ENCODE assay signal across 25 cellular contexts in genomic region chr16:3745751-3746355, GRCh38. TPM values are rescaled to one million over a fixed set of nuclear protein-coding genes. Genes with fewer than 3 reads are reported as not detected.
DNase-seq lines count a peak whose midpoint lies in the region; ATAC-seq, FAIRE-seq and TF ChIP-seq lines count a peak whose summit lies in the region.
"Had no signal": no experiment of that assay in that cellular context is flagged by ENCODE, and none has a peak within 500 bp of the region (broad histone marks: within the 10 kb centered on the region; RNA-seq: fewer than 3 reads in every experiment).

No MANE protein-coding gene starts in this region.

- no peak overlapping the region for H3K4me3 ChIP-seq in astrocyte of the cerebellum (ENCODE audit: low read depth, low read length)
- no peak overlapping the region for H3K4me3 ChIP-seq in fibroblast of villous mesenchyme (ENCODE audit: low read depth, low read length)
- no peak overlapping the region for H3K4me3 ChIP-seq in gastrocnemius medialis
- no peak overlapping the region for H3K4me3 ChIP-seq in kidney (ENCODE audit: low read length in 2 of 2)
- H3K4me3 ChIP-seq: BLaER1 treated with 17β-estradiol and CSF1 and Interleukin-3, amounts not matched to agents 10 nM and 100 nM; heart right ventricle; skin epidermis had no signal

- H3K9me3 ChIP-seq in gastrocnemius medialis (no peaks in the 10 kb centered on the region), kidney (ENCODE audit: control insufficient read depth in 1 of 2, low read length in 2 of 2) (no peaks in the 10 kb centered on the region)
- H3K9me3 ChIP-seq: BLaER1 treated with 17β-estradiol and CSF1 and Interleukin-3, amounts not matched to agents 10 nM and 100 nM; heart right ventricle had no signal

- ATAC-seq in gastrocnemius medialis (peak; percentile 62 to 76), HG03039 (IDR thresholded peaks at IDR 0.05; ENCODE audit: unreplicated experiment) (no peak)
- ATAC-seq: activated CD4-positive, CD25-positive, alpha-beta regulatory T cell treated with anti-CD3 and anti-CD28 coated beads, Interleukin-2, amount 50 U/mL, for 24 hours had no signal

- in situ Hi-C loops in astrocyte of the cerebellum (cut with HindIII; ENCODE audit: low sequenced_read_pairs) = no loop called here
- in situ Hi-C loops in gastrocnemius medialis (cut with MboI; ENCODE audit: low sequenced_read_pairs in 4 of 4) = no loop called here

- no peak for FAIRE-seq in kidney (lab: Jason Lieb, UNC)
- FAIRE-seq: endometrium, H1, islet of Langerhans had no signal

- peaks cover 0 to 69% of the 10 kb centered on the region in 2 donors for H3K36me3 ChIP-seq in gastrocnemius medialis
- H3K36me3 ChIP-seq in kidney (ENCODE audit: control insufficient read depth in 1 of 2, insufficient read depth in 2 of 2, low read length in 2 of 2) = peaks cover 38 to 55% of the 10 kb centered on the region in 2 donors

- TF ChIP-seq POLR2A in gastrocnemius medialis (IDR thresholded peaks at IDR 0.05) = no peak

- H3K9me3 Mint-ChIP-seq in activated T-cell treated with anti-CD3 and anti-CD28 coated beads, Interleukin-2, amount 50 U/mL, for 24 hours = no peaks in the 10 kb centered on the region
- H3K9me3 Mint-ChIP-seq in activated CD4-positive, alpha-beta memory T cell treated with anti-CD3 and anti-CD28 coated beads, Interleukin-2, amount 10 ng/mL, durations not matched to agents 7 days and 5 days = no peaks in the 10 kb centered on the region
- H3K9me3 Mint-ChIP-seq: activated naive CD4-positive, alpha-beta T cell treated with anti-CD3 and anti-CD28 coated beads for 36 hours; mesothelial cell of epicardium; T-helper 1 cell treated with Interleukin-12 subunit alpha and Interleukin-12 subunit beta and Interleukin-4 antibody, amounts not matched to agents 30 μg/mL and 1 μg/mL, for 36 hours; type B pancreatic cell had no signal

- H3K9ac ChIP-seq in kidney (ENCODE audit: low read length in 2 of 2) = no peak overlapping the region

- peaks cover 88% of the 10 kb centered on the region for H3K36me3 Mint-ChIP-seq in activated T-cell treated with anti-CD3 and anti-CD28 coated beads, Interleukin-2, amount 50 U/mL, for 24 hours (ENCODE audit: low read depth)
- H3K36me3 Mint-ChIP-seq in activated CD4-positive, alpha-beta memory T cell treated with anti-CD3 and anti-CD28 coated beads, Interleukin-2, amount 10 ng/mL, durations not matched to agents 7 days and 5 days (ENCODE audit: low read depth) = peaks cover 58% of the 10 kb centered on the region

- no peak for DNase-seq in activated T-cell treated with anti-CD3 and anti-CD28 coated beads, Interleukin-2, amount 50 U/mL, for 24 hours
- DNase-seq in activated T-cell treated with anti-CD3 and anti-CD28 coated beads, Interleukin-2, amount 50 U/mL, for 48 hours = no peak
- peak; percentile 84 for DNase-seq in astrocyte of the cerebellum (ENCODE audit: low read depth)
- DNase-seq in fibroblast of villous mesenchyme (ENCODE audit: low read depth) = peak; percentile 19
- DNase-seq in gastrocnemius medialis = peak; percentile 34 to 37
- DNase-seq in kidney = no peak
- no peak for DNase-seq in activated CD4-positive, alpha-beta memory T cell treated with anti-CD3 and anti-CD28 coated beads, Interleukin-2, amount 10 ng/mL, durations not matched to agents 7 days and 5 days
- DNase-seq: activated CD8-positive, alpha-beta memory T cell treated with anti-CD3 and anti-CD28 coated beads, Interleukin-2, amount 50 U/mL, for 4 hours; activated naive CD4-positive, alpha-beta T cell treated with anti-CD3 and anti-CD28 coated beads for 36 hours; heart right ventricle; NCI-H1436 treated with DMSO at 0.1 percent for 48 hours; NCI-H226; NK-92 treated with Interleukin-12 subunit alpha and Interleukin-12 subunit beta, amount 100 ng/mL, for 24 hours; nucleus accumbens had no signal

- no peak for TF ChIP-seq CTCF in astrocyte of the cerebellum (IDR thresholded peaks at IDR 0.05; ENCODE audit: low read depth, low read length, missing control alignments)
- TF ChIP-seq CTCF in fibroblast of villous mesenchyme (IDR thresholded peaks at IDR 0.05; ENCODE audit: insufficient read depth, low read depth, low read length) = no peak
- no peak for TF ChIP-seq CTCF in gastrocnemius medialis (IDR thresholded peaks at IDR 0.05 in 4 of 5, conservative IDR thresholded peaks at IDR 0.05 in 1 of 5)
- TF ChIP-seq CTCF in kidney (IDR thresholded peaks at IDR 0.05; ENCODE audit: borderline replicate concordance, extremely low read depth, insufficient read depth) = no peak

- H3K4me3 Mint-ChIP-seq in activated T-cell treated with anti-CD3 and anti-CD28 coated beads, Interleukin-2, amount 50 U/mL, for 24 hours = no peak overlapping the region
- H3K4me3 Mint-ChIP-seq in activated CD4-positive, alpha-beta memory T cell treated with anti-CD3 and anti-CD28 coated beads, Interleukin-2, amount 10 ng/mL, durations not matched to agents 7 days and 5 days = no peak overlapping the region
- H3K4me3 Mint-ChIP-seq: activated naive CD4-positive, alpha-beta T cell treated with anti-CD3 and anti-CD28 coated beads for 36 hours; mesothelial cell of epicardium; T-helper 1 cell treated with Interleukin-12 subunit alpha and Interleukin-12 subunit beta and Interleukin-4 antibody, amounts not matched to agents 30 μg/mL and 1 μg/mL, for 36 hours; type B pancreatic cell had no signal

- H3K27me3 ChIP-seq in gastrocnemius medialis = no peaks in the 10 kb centered on the region
- H3K27me3 ChIP-seq: BLaER1 treated with 17β-estradiol and CSF1 and Interleukin-3, amounts not matched to agents 10 nM and 100 nM; heart right ventricle had no signal

- H3K27ac ChIP-seq in gastrocnemius medialis = peak overlapping the region; percentile 59 to 83 (median 74)
- no peak overlapping the region for H3K27ac ChIP-seq in kidney (ENCODE audit: low read depth in 2 of 2, low read length in 2 of 2)
- H3K27ac ChIP-seq: 22Rv1; BLaER1 treated with 17β-estradiol and CSF1 and Interleukin-3, amounts not matched to agents 10 nM and 100 nM; heart right ventricle; skin epidermis had no signal

- CTCF ChIA-PET in activated CD4-positive, alpha-beta memory T cell treated with anti-CD3 and anti-CD28 coated beads, Interleukin-2, amount 10 ng/mL, durations not matched to agents 7 days and 5 days (lab: Charles Lee) = no interaction called here

- peak overlapping the region; percentile 18 for H3K27ac Mint-ChIP-seq in activated T-cell treated with anti-CD3 and anti-CD28 coated beads, Interleukin-2, amount 50 U/mL, for 24 hours
- H3K27ac Mint-ChIP-seq in activated CD4-positive, alpha-beta memory T cell treated with anti-CD3 and anti-CD28 coated beads, Interleukin-2, amount 10 ng/mL, durations not matched to agents 7 days and 5 days = no peak overlapping the region
- H3K27ac Mint-ChIP-seq: activated naive CD4-positive, alpha-beta T cell treated with anti-CD3 and anti-CD28 coated beads for 36 hours; mesothelial cell of epicardium; T-helper 1 cell treated with Interleukin-12 subunit alpha and Interleukin-12 subunit beta and Interleukin-4 antibody, amounts not matched to agents 30 μg/mL and 1 μg/mL, for 36 hours; type B pancreatic cell had no signal

- intact Hi-C loops in gastrocnemius medialis (cut with DNase I; ENCODE audit: low total_unique reads) = no loop called here
- intact Hi-C loops in kidney (cut with DNase I) = no loop called here

- H3K4me1 Mint-ChIP-seq in activated T-cell treated with anti-CD3 and anti-CD28 coated beads, Interleukin-2, amount 50 U/mL, for 24 hours (ENCODE audit: low read depth) = peaks cover 11% of the 10 kb centered on the region
- peaks cover 12% of the 10 kb centered on the region for H3K4me1 Mint-ChIP-seq in activated CD4-positive, alpha-beta memory T cell treated with anti-CD3 and anti-CD28 coated beads, Interleukin-2, amount 10 ng/mL, durations not matched to agents 7 days and 5 days
- H3K4me1 Mint-ChIP-seq: mesothelial cell of epicardium had no signal

- POLR2A ChIA-PET in activated CD4-positive, alpha-beta memory T cell treated with anti-CD3 and anti-CD28 coated beads, Interleukin-2, amount 10 ng/mL, durations not matched to agents 7 days and 5 days (lab: Charles Lee) = no interaction called here

- peaks cover 19 to 33% of the 10 kb centered on the region in 2 donors for H3K4me1 ChIP-seq in gastrocnemius medialis
- no peaks in the 10 kb centered on the region for H3K4me1 ChIP-seq in kidney (ENCODE audit: control insufficient read depth in 1 of 2, insufficient read depth in 1 of 2, low read depth in 1 of 2, low read length in 2 of 2)
- H3K4me1 ChIP-seq: BLaER1 treated with 17β-estradiol and CSF1 and Interleukin-3, amounts not matched to agents 10 nM and 100 nM; heart right ventricle had no signal

- H3K27me3 Mint-ChIP-seq in activated T-cell treated with anti-CD3 and anti-CD28 coated beads, Interleukin-2, amount 50 U/mL, for 24 hours = no peaks in the 10 kb centered on the region
- H3K27me3 Mint-ChIP-seq in activated CD4-positive, alpha-beta memory T cell treated with anti-CD3 and anti-CD28 coated beads, Interleukin-2, amount 10 ng/mL, durations not matched to agents 7 days and 5 days = no peaks in the 10 kb centered on the region
- H3K27me3 Mint-ChIP-seq: type B pancreatic cell had no signal

RNA-seq across cellular contexts. Expression of gene TRAP1, which starts 28.5 kb away (rescaled TPM):
- total RNA-seq in fibroblast of villous mesenchyme = 59.6 and 63.8 TPM in 2 replicates
- total RNA-seq in gastrocnemius medialis = 100 to 1,000 TPM; 103 to 140 (median 122) TPM
- total RNA-seq in kidney = 86.3 TPM
- 88.8 TPM for polyA plus RNA-seq in kidney (ENCODE audit: insufficient read depth, low read depth, low replicate concordance)
- 10 to 100 TPM; 81.0 to 87.6 TPM for total RNA-seq in activated CD4-positive, alpha-beta memory T cell treated with anti-CD3 and anti-CD28 coated beads, Interleukin-2, amount 10 ng/mL, durations not matched to agents 7 days and 5 days

Comparison
In these comparisons a context has a peak if more than half of its experiments do, and no peak if none do; other contexts are left out.
1. DNase-seq: peak in astrocyte of the cerebellum (single experiment), fibroblast of villous mesenchyme (single experiment) and gastrocnemius medialis (2 of 2); none in activated T-cell treated with anti-CD3 and anti-CD28 coated beads, Interleukin-2, amount 50 U/mL, for 24 hours (single experiment), activated T-cell treated with anti-CD3 and anti-CD28 coated beads, Interleukin-2, amount 50 U/mL, for 48 hours (0 of 2), kidney (single experiment) and activated CD4-positive, alpha-beta memory T cell treated with anti-CD3 and anti-CD28 coated beads, Interleukin-2, amount 10 ng/mL, durations not matched to agents 7 days and 5 days (single experiment).
2. H3K27ac ChIP-seq: peak in gastrocnemius medialis (4 of 4); none in kidney (0 of 2).